2 cellular contexts compared by ENCODE assay signal in genomic region chr1:112702420-112703261, GRCh38.
TF ChIP-seq lines count a peak whose summit lies in the region.

No MANE protein-coding gene starts in this region.

TF ChIP-seq in A549, 52 proteins besides CTCF, POLR2A, EP300 and RAD21 (continued from another document):
- TF ChIP-seq, protein P1, sequence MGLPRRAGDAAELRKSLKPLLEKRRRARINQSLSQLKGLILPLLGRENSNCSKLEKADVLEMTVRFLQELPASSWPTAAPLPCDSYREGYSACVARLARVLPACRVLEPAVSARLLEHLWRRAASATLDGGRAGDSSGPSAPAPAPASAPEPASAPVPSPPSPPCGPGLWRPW (IDR thresholded peaks at IDR 0.05), result no peak

TF ChIP-seq in HCT116, 20 proteins besides CTCF, POLR2A, EP300 and RAD21:
- TF ChIP-seq, protein P2, sequence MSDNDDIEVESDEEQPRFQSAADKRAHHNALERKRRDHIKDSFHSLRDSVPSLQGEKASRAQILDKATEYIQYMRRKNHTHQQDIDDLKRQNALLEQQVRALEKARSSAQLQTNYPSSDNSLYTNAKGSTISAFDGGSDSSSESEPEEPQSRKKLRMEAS (IDR thresholded peaks at IDR 0.05), result no peak
- TF ChIP-seq EZH2 (IDR thresholded peaks at IDR 0.05) (no peak), SIN3A (IDR thresholded peaks at IDR 0.05; ENCODE audit: low read depth) (no peak), SP1 (IDR thresholded peaks at IDR 0.05; ENCODE audit: low read depth) (no peak), TCF7L2 (IDR thresholded peaks at IDR 0.05; ENCODE audit: borderline replicate concordance, extremely low read depth, insufficient read depth, insufficient read length) (no peak), ZFX (IDR thresholded peaks at IDR 0.05) (no peak), ZBTB33 (IDR thresholded peaks at IDR 0.05; ENCODE audit: extremely low read depth, insufficient replicate concordance, low read length) (no peak)
